ENCODE assay signal across 25 cellular contexts in genomic region chr13:23718916-23719470, GRCh38.
A peak's percentile ranks its signal among the peaks of the same experiment; 100 is the strongest.
DNase-seq lines count a peak whose midpoint lies in the region; ATAC-seq and TF ChIP-seq lines count a peak whose summit lies in the region.
"Had no signal": no experiment of that assay in that cellular context is flagged by ENCODE, and none has a peak within 500 bp of the region (broad histone marks: within the 10 kb centered on the region; RNA-seq: fewer than 3 reads in every experiment).

No MANE protein-coding gene starts in this region.

- no peak for ATAC-seq in activated naive CD8-positive, alpha-beta T cell treated with anti-CD3 and anti-CD28 coated beads, Interleukin-2, amount 50 U/mL, for 24 hours
- ATAC-seq in HG02678 (IDR thresholded peaks at IDR 0.05; ENCODE audit: unreplicated experiment) (no peak), GM21526 (IDR thresholded peaks at IDR 0.05; ENCODE audit: low FRiP score, unreplicated experiment) (no peak)
- ATAC-seq: body of pancreas, pancreas had no signal

- no peak overlapping the region for H3K4me3 ChIP-seq in fibroblast of lung (replicated peaks in 1 of 4; ENCODE audit: control extremely low read depth in 1 of 4, insufficient read depth in 1 of 4, low read depth in 3 of 4, low read length in 4 of 4)
- H3K4me3 ChIP-seq in suprapubic skin = no peak overlapping the region
- H3K4me3 ChIP-seq in MG63 = no peak overlapping the region
- H3K4me3 ChIP-seq: adrenal gland, body of pancreas, dorsolateral prefrontal cortex, pancreas, Peyer's patch, right atrium auricular region had no signal

- peaks cover 22% of the 10 kb centered on the region for H3K4me1 Mint-ChIP-seq in activated naive CD8-positive, alpha-beta T cell (ENCODE audit: low read depth)
- peaks cover 9% of the 10 kb centered on the region for H3K4me1 Mint-ChIP-seq in activated naive CD8-positive, alpha-beta T cell treated with anti-CD3 and anti-CD28 coated beads, Interleukin-2, amount 50 U/mL, for 24 hours

- H3K27ac ChIP-seq in fibroblast of lung (ENCODE audit: insufficient read depth, low read length) = no peak overlapping the region
- peak overlapping the region; percentile 33 for H3K27ac ChIP-seq in suprapubic skin
- H3K27ac ChIP-seq: adrenal gland, body of pancreas, dorsolateral prefrontal cortex, pancreas, Peyer's patch, right atrium auricular region had no signal

- 22% methylated on average over 2 of the region's 2 CpGs for WGBS in suprapubic skin

- no peaks in the 10 kb centered on the region for H3K27me3 Mint-ChIP-seq in activated naive CD8-positive, alpha-beta T cell
- peaks cover 7% of the 10 kb centered on the region for H3K27me3 Mint-ChIP-seq in activated naive CD8-positive, alpha-beta T cell treated with anti-CD3 and anti-CD28 coated beads, Interleukin-2, amount 50 U/mL, for 24 hours
- H3K27me3 Mint-ChIP-seq: activated T-cell treated with anti-CD3 and anti-CD28 coated beads, Interleukin-2, amount 50 U/mL, for 24 hours; type B pancreatic cell had no signal

- H3K9me3 Mint-ChIP-seq in activated naive CD8-positive, alpha-beta T cell (ENCODE audit: low read depth) = no peaks in the 10 kb centered on the region
- H3K9me3 Mint-ChIP-seq in activated naive CD8-positive, alpha-beta T cell treated with anti-CD3 and anti-CD28 coated beads, Interleukin-2, amount 50 U/mL, for 24 hours = no peaks in the 10 kb centered on the region
- H3K9me3 Mint-ChIP-seq: activated CD4-positive, alpha-beta T cell treated with anti-CD3 and anti-CD28 coated beads, Interleukin-2, amount 10 ng/mL, durations not matched to agents 24 days and 14 days; activated T-cell treated with anti-CD3 and anti-CD28 coated beads, Interleukin-2, amount 50 U/mL, for 24 hours; type B pancreatic cell had no signal

- H3K36me3 ChIP-seq in fibroblast of lung (ENCODE audit: control insufficient read depth, insufficient read depth, low read length) (no peaks in the 10 kb centered on the region), suprapubic skin (no peaks in the 10 kb centered on the region), MG63 (no peaks in the 10 kb centered on the region)
- H3K36me3 ChIP-seq: adrenal gland, pancreas, Peyer's patch, right atrium auricular region had no signal

- H3K27ac Mint-ChIP-seq in activated naive CD8-positive, alpha-beta T cell = peak overlapping the region; percentile 18
- no peak overlapping the region for H3K27ac Mint-ChIP-seq in activated naive CD8-positive, alpha-beta T cell treated with anti-CD3 and anti-CD28 coated beads, Interleukin-2, amount 50 U/mL, for 24 hours
- H3K27ac Mint-ChIP-seq: activated CD4-positive, alpha-beta T cell treated with anti-CD3 and anti-CD28 coated beads, Interleukin-2, amount 10 ng/mL, durations not matched to agents 24 days and 14 days; activated T-cell treated with anti-CD3 and anti-CD28 coated beads, Interleukin-2, amount 50 U/mL, for 24 hours; type B pancreatic cell had no signal

- H3K79me2 ChIP-seq in fibroblast of lung (ENCODE audit: control insufficient read depth, insufficient read depth, low read length) = no peaks in the 10 kb centered on the region

- H3K4me2 ChIP-seq in fibroblast of lung (ENCODE audit: extremely low read depth, insufficient read depth, low read length) = no peak overlapping the region

- H2AFZ ChIP-seq in fibroblast of lung (ENCODE audit: low read length) = peak overlapping the region; percentile 36

- no peak for TF ChIP-seq CTCF in fibroblast of lung (conservative IDR thresholded peaks at IDR 0.05 in 1 of 2, IDR thresholded peaks at IDR 0.05 in 1 of 2; ENCODE audit: low read depth in 1 of 2, low read length in 2 of 2)
- TF ChIP-seq CTCF in suprapubic skin (IDR thresholded peaks at IDR 0.05) = no peak

- no peak for TF ChIP-seq EP300 in suprapubic skin (IDR thresholded peaks at IDR 0.05)

- no peak overlapping the region for H3K9ac ChIP-seq in fibroblast of lung (ENCODE audit: insufficient read depth, low read length)

- TF ChIP-seq POLR2A in suprapubic skin (IDR thresholded peaks at IDR 0.05) = no peak

- no peak for DNase-seq in activated naive CD8-positive, alpha-beta T cell treated with anti-CD3 and anti-CD28 coated beads, Interleukin-2, amount 50 U/mL, for 24 hours
- peak; percentile 39 for DNase-seq in NCI-H146 (lab: John Stamatoyannopoulos, UW)
- DNase-seq in fibroblast of lung (ENCODE audit: low read depth in 2 of 2) = peak in 1 of 2 donors; percentile 46
- no peak for DNase-seq in suprapubic skin (ENCODE audit: low spot score in 2 of 2)
- DNase-seq in MG63 = no peak
- DNase-seq: activated CD4-positive, alpha-beta T cell treated with anti-CD3 and anti-CD28 coated beads, Interleukin-2, amount 10 ng/mL, durations not matched to agents 24 days and 14 days; activated gamma-delta T cell treated with Interleukin-2 at 50 U/mL for 16 hours; activated T-cell treated with anti-CD3 and anti-CD28 coated beads, Interleukin-2, amount 50 U/mL, for 24 hours; adrenal gland; body of pancreas; C1 segment of cervical spinal cord; DMS 273 treated with DMSO at 0.1 percent for 48 hours; dorsolateral prefrontal cortex; NCI-H1436 treated with DMSO at 0.1 percent for 48 hours; NCI-H2171; NCI-H524; pancreas; Peyer's patch; SHP77 treated with DMSO at 0.1 percent for 48 hours; stimulated activated CD4-positive, alpha-beta T cell treated with anti-CD3 and anti-CD28 coated beads, Interleukin-4, amount 100 ng/mL, for 1 hour had no signal

- H3K4me1 ChIP-seq in fibroblast of lung (ENCODE audit: control insufficient read depth, extremely low read depth, insufficient read depth, low read length) = peaks cover 14% of the 10 kb centered on the region
- H3K4me1 ChIP-seq in suprapubic skin = peaks cover 32% of the 10 kb centered on the region
- H3K4me1 ChIP-seq: adrenal gland, body of pancreas, pancreas, Peyer's patch, right atrium auricular region had no signal

- H3K9me3 ChIP-seq in fibroblast of lung (ENCODE audit: control insufficient read depth, insufficient read depth, low read depth, low read length) = no peaks in the 10 kb centered on the region
- no peaks in the 10 kb centered on the region for H3K9me3 ChIP-seq in suprapubic skin
- H3K9me3 ChIP-seq in MG63 = no peaks in the 10 kb centered on the region
- H3K9me3 ChIP-seq: adrenal gland, body of pancreas, pancreas, Peyer's patch, right atrium auricular region had no signal

- no peaks in the 10 kb centered on the region for H3K27me3 ChIP-seq in fibroblast of lung (ENCODE audit: control insufficient read depth, insufficient read depth, low read length)
- H3K27me3 ChIP-seq in suprapubic skin = no peaks in the 10 kb centered on the region
- H3K27me3 ChIP-seq in MG63 = no peaks in the 10 kb centered on the region
- H3K27me3 ChIP-seq: adrenal gland, body of pancreas, dorsolateral prefrontal cortex, pancreas, Peyer's patch, right atrium auricular region had no signal

- H4K20me1 ChIP-seq in fibroblast of lung (ENCODE audit: control insufficient read depth, extremely low read depth, insufficient read depth, low read length) = no peaks in the 10 kb centered on the region

- no peak overlapping the region for H3K4me3 Mint-ChIP-seq in activated naive CD8-positive, alpha-beta T cell
- no peak overlapping the region for H3K4me3 Mint-ChIP-seq in activated naive CD8-positive, alpha-beta T cell treated with anti-CD3 and anti-CD28 coated beads, Interleukin-2, amount 50 U/mL, for 24 hours
- H3K4me3 Mint-ChIP-seq: activated CD4-positive, alpha-beta T cell treated with anti-CD3 and anti-CD28 coated beads, Interleukin-2, amount 10 ng/mL, durations not matched to agents 24 days and 14 days; activated T-cell treated with anti-CD3 and anti-CD28 coated beads, Interleukin-2, amount 50 U/mL, for 24 hours; type B pancreatic cell had no signal

- peaks cover 3% of the 10 kb centered on the region for H3K36me3 Mint-ChIP-seq in activated naive CD8-positive, alpha-beta T cell
- H3K36me3 Mint-ChIP-seq in activated naive CD8-positive, alpha-beta T cell treated with anti-CD3 and anti-CD28 coated beads, Interleukin-2, amount 50 U/mL, for 24 hours (ENCODE audit: low read depth) = no peaks in the 10 kb centered on the region
- H3K36me3 Mint-ChIP-seq: type B pancreatic cell had no signal
